ENCODE assay signal across 17 cellular contexts in the genomic region with DNA sequence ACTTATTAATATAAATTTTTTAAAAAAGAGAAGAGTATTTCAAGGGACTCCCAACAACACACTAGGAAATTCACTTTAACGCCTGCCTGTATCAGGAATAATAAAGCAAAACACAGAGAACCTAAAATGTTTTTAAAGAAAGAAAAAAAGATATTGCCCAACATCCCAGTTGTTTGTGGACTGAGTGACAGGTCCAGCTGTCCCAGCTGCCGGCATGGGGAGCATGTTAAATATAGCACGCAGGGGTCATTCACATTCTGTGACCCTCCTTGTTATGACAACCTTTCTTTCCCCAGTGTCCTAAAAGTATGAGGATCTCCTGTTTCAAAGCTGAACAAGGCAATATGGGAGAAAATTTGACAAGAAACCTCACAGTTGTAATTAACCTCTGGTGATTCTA. TPM values are rescaled to one million over a fixed set of nuclear protein-coding genes. Genes with fewer than 3 reads are reported as not detected.
DNase-seq lines count a peak whose midpoint lies in the region; ATAC-seq, FAIRE-seq and TF ChIP-seq lines count a peak whose summit lies in the region.
"Had no signal": no experiment of that assay in that cellular context is flagged by ENCODE, and none has a peak within 500 bp of the region (broad histone marks: within the 10 kb centered on the region; RNA-seq: fewer than 3 reads in every experiment).

No MANE protein-coding gene starts in this region.

- H2AFZ ChIP-seq in HepG2 (ENCODE audit: low read length): no peak overlapping the region

- 18% methylated on average over 3 of the region's 3 CpGs for WGBS in HepG2 (ENCODE audit: low lambda C conversion rate)

- BruUV-seq in HepG2 (replicated peaks; lab: Mats Ljungman, UMichigan): no TSS peak

- DNase-seq in Right ventricle myocardium inferior (ENCODE audit: missing footprints): no peak
- no peak for DNase-seq in cardiac septum (ENCODE audit: low spot score)
- peak; percentile 10 to 17 for DNase-seq in dermis microvascular lymphatic vessel endothelial cell (ENCODE audit: low read depth in 2 of 2)
- DNase-seq in HepG2 (ENCODE audit: low spot score): peak; percentile 30
- DNase-seq in NOMO-1 treated with dmso at 0.1 percent for 144 hours (lab: John Stamatoyannopoulos, UW; ENCODE audit: unreplicated experiment): no peak
- DNase-seq in NCI-H1694 treated with DMSO at 0.1 percent for 48 hours (lab: John Stamatoyannopoulos, UW): no peak
- DNase-seq in ureter (ENCODE audit: low spot score): no peak
- DNase-seq: COR-L47, DMS153, NCI-H1694, NCI-H446, NCI-H774 had no signal

- ATAC-seq in Right ventricle myocardium inferior (peak; percentile 66), HepG2 (peak; percentile 65; the same call in 2 of the 3 replicates)

- H3K27me3 ChIP-seq in HepG2 (ENCODE audit: control insufficient read depth in 1 of 2, insufficient read depth in 2 of 2, low read length in 2 of 2) (no peaks in the 10 kb centered on the region), skeletal muscle satellite cell (ENCODE audit: control insufficient read depth, insufficient read depth, low read length) (no peaks in the 10 kb centered on the region)

- no peak overlapping the region for H3K4me2 ChIP-seq in HepG2 (ENCODE audit: low read depth, low read length)
- H3K4me2 ChIP-seq in skeletal muscle satellite cell (ENCODE audit: low read length): peak overlapping the region; percentile 72

- no peaks in the 10 kb centered on the region for H3K79me2 ChIP-seq in HepG2 (ENCODE audit: insufficient read depth, low read length)

- no peak for TF ChIP-seq CTCF in HepG2 (CRISPR knock-in tag; IDR thresholded peaks at IDR 0.05)

- intact Hi-C loops in Right ventricle myocardium inferior (cut with DNase I): no loop called here
- intact Hi-C loops in cardiac septum (cut with DNase I): no loop called here
- intact Hi-C loops in HepG2 (cut with micrococcal nuclease; ENCODE audit: unreplicated experiment): no loop called here

- in situ Hi-C loops in HepG2 (cut with HindIII; ENCODE audit: extremely low pct_ligation_motif_present, low pct_unique_long_range_greater_than_20kb): no loop called here

- H3K4me1 ChIP-seq in HepG2 (ENCODE audit: insufficient read depth, low read length): peaks cover 11% of the 10 kb centered on the region
- H3K4me1 ChIP-seq in skeletal muscle satellite cell (ENCODE audit: control insufficient read depth, insufficient read depth, low read length): peaks cover 37% of the 10 kb centered on the region

- H3K9me3 ChIP-seq in HepG2 (ENCODE audit: low read length): no peaks in the 10 kb centered on the region
- H3K9me3 ChIP-seq in skeletal muscle satellite cell (replicated peaks; ENCODE audit: low read length): no peaks in the 10 kb centered on the region

- no peak for TF ChIP-seq RAD21 in HepG2 (CRISPR knock-in tag; IDR thresholded peaks at IDR 0.05)

- CTCF ChIA-PET in HepG2 (lab: Yijun Ruan, JAX; ENCODE audit: low intra/inter-chr PET ratio, low total read pairs): no interaction called here

- H3K36me3 ChIP-seq in HepG2 (replicated peaks in 1 of 2; ENCODE audit: control insufficient read depth in 1 of 2, insufficient read depth in 2 of 2, low read length in 2 of 2) (no peaks in the 10 kb centered on the region), skeletal muscle satellite cell (ENCODE audit: insufficient read depth, low read length) (no peaks in the 10 kb centered on the region)

- TF ChIP-seq POLR2A in HepG2 (IDR thresholded peaks at IDR 0.05; ENCODE audit: insufficient read depth in 1 of 2, low read depth in 2 of 2, low read length in 2 of 2): no peak

- H3K27ac ChIP-seq in HepG2 (ENCODE audit: extremely low read length, insufficient read depth, low read length): no peak overlapping the region
- H3K27ac ChIP-seq: C4-2B had no signal

- TF ChIP-seq EP300 in HepG2 (IDR thresholded peaks at IDR 0.05; ENCODE audit: low read depth in 2 of 2, low read length in 2 of 2): no peak
- no peak for TF ChIP-seq EP300 in HepG2 (CRISPR knock-in tag; IDR thresholded peaks at IDR 0.05; ENCODE audit: borderline replicate concordance)

- no peak overlapping the region for H3K9ac ChIP-seq in HepG2 (ENCODE audit: insufficient read depth, low read depth, low read length)
- peak overlapping the region; percentile 78 for H3K9ac ChIP-seq in skeletal muscle satellite cell (ENCODE audit: low read depth, low read length)

- H3K4me3 ChIP-seq in HepG2 (replicated peaks in 1 of 3; ENCODE audit: insufficient read depth in 1 of 3, low read depth in 2 of 3, low read length in 3 of 3) (no peak overlapping the region), skeletal muscle satellite cell (ENCODE audit: low read length) (peak overlapping the region; percentile 25)

- FAIRE-seq in HepG2 (lab: Jason Lieb, UNC): no peak
- FAIRE-seq: A204.1, H54, RCC 7860 had no signal

- H4K20me1 ChIP-seq in HepG2 (ENCODE audit: insufficient read depth, low read length): no peaks in the 10 kb centered on the region

- POLR2A ChIA-PET in HepG2 (lab: Yijun Ruan, JAX): no interaction called here

RNA-seq across cellular contexts. Expression of gene KLHL41, which starts 4.4 kb away (rescaled TPM):
- total RNA-seq in Right ventricle myocardium inferior (159 TPM), cardiac septum (90.5 TPM), dermis microvascular lymphatic vessel endothelial cell (under 0.01 and 0.13 TPM in 2 replicates), HepG2 (2016; rRNA removed; fragmentation: Illumina TruSeq; extraction: Trizol) (0.27 and 0.31 TPM in 2 replicates), ureter (1.1 TPM)
- 0.91 and 0.97 TPM in 2 replicates for total RNA-seq in HepG2 (2016; cell fraction: cytosol; rRNA removed; fragmentation: Illumina TruSeq; extraction: Trizol; ENCODE audit: low read depth)
- total RNA-seq in HepG2 (2016; cell fraction: insoluble cytoplasmic fraction; rRNA removed; fragmentation: Illumina TruSeq; extraction: Trizol): 0.12 and 0.35 TPM in 2 replicates
- 0.46 and 0.55 TPM in 2 replicates for total RNA-seq in HepG2 (2016; cell fraction: membrane; rRNA removed; fragmentation: Illumina TruSeq; extraction: Trizol)
- 0.22 and 0.69 TPM in 2 replicates for total RNA-seq in HepG2 (2016; cell fraction: nucleus; rRNA removed; fragmentation: Illumina TruSeq; extraction: Trizol)
- polyA plus RNA-seq in HepG2 (2011; rRNA removed): 0.07 TPM in 1 of 2 replicates, not detected in the other
- polyA plus RNA-seq in HepG2 (2011; cell fraction: cytosol; rRNA removed): 0.01 and 0.03 TPM in 2 replicates
- polyA plus RNA-seq in HepG2 (2011; cell fraction: nucleus; rRNA removed): 0.13 and 0.21 TPM in 2 replicates
- 0.09 and 0.16 TPM in 2 replicates for polyA plus RNA-seq in HepG2 (2012)
- polyA plus RNA-seq in HepG2 (2016; cell fraction: cytosol; fragmentation: Illumina TruSeq; extraction: Trizol; ENCODE audit: low read depth): 0.11 TPM in 1 of 2 replicates, not detected in the other
- polyA plus RNA-seq in HepG2 (2016; cell fraction: insoluble cytoplasmic fraction; fragmentation: Illumina TruSeq; extraction: Trizol; ENCODE audit: low read depth): 0.21 and 1.2 TPM in 2 replicates
- polyA plus RNA-seq in HepG2 (2016; cell fraction: membrane; fragmentation: Illumina TruSeq; extraction: Trizol; ENCODE audit: low read depth): 0.07 and 0.10 TPM in 2 replicates
- polyA plus RNA-seq in HepG2 (2016; cell fraction: nucleus; fragmentation: Illumina TruSeq; extraction: Trizol; ENCODE audit: insufficient read depth, low read depth): 1.3 and 1.4 TPM in 2 replicates
- polyA minus RNA-seq in HepG2 (2011; rRNA and poly(A)+ RNA removed; ENCODE audit: low replicate concordance): not detected in 2 replicates
- not detected in 2 replicates for polyA minus RNA-seq in HepG2 (2011; cell fraction: cytosol; rRNA and poly(A)+ RNA removed)
- polyA minus RNA-seq in HepG2 (2011; cell fraction: nucleus; rRNA and poly(A)+ RNA removed): 0.26 TPM in 1 of 2 replicates, not detected in the other
- total RNA-seq in skeletal muscle satellite cell (2012; rRNA removed): 3.5 and 15.7 TPM in 2 replicates

RNA-seq across cellular contexts. Expression of gene BBS5, which starts 34.6 kb away (rescaled TPM):
- total RNA-seq in Right ventricle myocardium inferior (8.0 TPM), cardiac septum (8.2 TPM), dermis microvascular lymphatic vessel endothelial cell (1.4 and 1.6 TPM in 2 replicates), HepG2 (2016; rRNA removed; fragmentation: Illumina TruSeq; extraction: Trizol) (3.3 and 4.5 TPM in 2 replicates), ureter (18.8 TPM)
- 0.71 and 0.88 TPM in 2 replicates for total RNA-seq in HepG2 (2016; cell fraction: cytosol; rRNA removed; fragmentation: Illumina TruSeq; extraction: Trizol; ENCODE audit: low read depth)
- total RNA-seq in HepG2 (2016; cell fraction: insoluble cytoplasmic fraction; rRNA removed; fragmentation: Illumina TruSeq; extraction: Trizol): 3.7 and 4.8 TPM in 2 replicates
- 1.5 and 2.2 TPM in 2 replicates for total RNA-seq in HepG2 (2016; cell fraction: membrane; rRNA removed; fragmentation: Illumina TruSeq; extraction: Trizol)
- total RNA-seq in HepG2 (2016; cell fraction: nucleus; rRNA removed; fragmentation: Illumina TruSeq; extraction: Trizol): 4.6 and 8.1 TPM in 2 replicates
- 1.7 and 1.8 TPM in 2 replicates for polyA plus RNA-seq in HepG2 (2011; rRNA removed)
- polyA plus RNA-seq in HepG2 (2011; cell fraction: cytosol; rRNA removed): 1.4 and 2.0 TPM in 2 replicates
- 3.7 and 5.4 TPM in 2 replicates for polyA plus RNA-seq in HepG2 (2011; cell fraction: nucleus; rRNA removed)
- polyA plus RNA-seq in HepG2 (2012): 2.6 and 2.8 TPM in 2 replicates
- polyA plus RNA-seq in HepG2 (2016; cell fraction: cytosol; fragmentation: Illumina TruSeq; extraction: Trizol; ENCODE audit: low read depth): 0.44 and 0.62 TPM in 2 replicates
- 3.4 and 4.2 TPM in 2 replicates for polyA plus RNA-seq in HepG2 (2016; cell fraction: insoluble cytoplasmic fraction; fragmentation: Illumina TruSeq; extraction: Trizol; ENCODE audit: low read depth)
- polyA plus RNA-seq in HepG2 (2016; cell fraction: membrane; fragmentation: Illumina TruSeq; extraction: Trizol; ENCODE audit: low read depth): 1.0 and 1.2 TPM in 2 replicates
- polyA plus RNA-seq in HepG2 (2016; cell fraction: nucleus; fragmentation: Illumina TruSeq; extraction: Trizol; ENCODE audit: insufficient read depth, low read depth): 12.1 and 12.6 TPM in 2 replicates
- 1.4 TPM in 1 of 2 replicates, not detected in the other for polyA minus RNA-seq in HepG2 (2011; rRNA and poly(A)+ RNA removed; ENCODE audit: low replicate concordance)
- polyA minus RNA-seq in HepG2 (2011; cell fraction: cytosol; rRNA and poly(A)+ RNA removed): 1.4 and 2.7 TPM in 2 replicates
- polyA minus RNA-seq in HepG2 (2011; cell fraction: nucleus; rRNA and poly(A)+ RNA removed): 6.2 and 8.1 TPM in 2 replicates
- total RNA-seq in skeletal muscle satellite cell (2012; rRNA removed): 4.3 and 6.1 TPM in 2 replicates

RNA-seq across cellular contexts. Expression of gene FASTKD1, which starts 59.7 kb away (rescaled TPM):
- 112 TPM for total RNA-seq in Right ventricle myocardium inferior
- 65.2 TPM for total RNA-seq in cardiac septum
- 13.0 and 14.0 TPM in 2 replicates for total RNA-seq in dermis microvascular lymphatic vessel endothelial cell
- total RNA-seq in HepG2 (2016; rRNA removed; fragmentation: Illumina TruSeq; extraction: Trizol): 38.0 and 43.2 TPM in 2 replicates
- 15.5 and 18.7 TPM in 2 replicates for total RNA-seq in HepG2 (2016; cell fraction: cytosol; rRNA removed; fragmentation: Illumina TruSeq; extraction: Trizol; ENCODE audit: low read depth)
- total RNA-seq in HepG2 (2016; cell fraction: insoluble cytoplasmic fraction; rRNA removed; fragmentation: Illumina TruSeq; extraction: Trizol): 37.9 and 45.6 TPM in 2 replicates
- total RNA-seq in HepG2 (2016; cell fraction: membrane; rRNA removed; fragmentation: Illumina TruSeq; extraction: Trizol): 20.1 and 23.7 TPM in 2 replicates
- total RNA-seq in HepG2 (2016; cell fraction: nucleus; rRNA removed; fragmentation: Illumina TruSeq; extraction: Trizol): 35.9 and 37.3 TPM in 2 replicates
- polyA plus RNA-seq in HepG2 (2011; rRNA removed): 23.8 and 35.0 TPM in 2 replicates
- 7.2 and 9.4 TPM in 2 replicates for polyA plus RNA-seq in HepG2 (2011; cell fraction: cytosol; rRNA removed)
- polyA plus RNA-seq in HepG2 (2011; cell fraction: nucleus; rRNA removed): 36.2 and 36.8 TPM in 2 replicates
- polyA plus RNA-seq in HepG2 (2012): 25.2 and 26.2 TPM in 2 replicates
- polyA plus RNA-seq in HepG2 (2016; cell fraction: cytosol; fragmentation: Illumina TruSeq; extraction: Trizol; ENCODE audit: low read depth): 3.0 and 3.8 TPM in 2 replicates
- 34.0 and 34.1 TPM in 2 replicates for polyA plus RNA-seq in HepG2 (2016; cell fraction: insoluble cytoplasmic fraction; fragmentation: Illumina TruSeq; extraction: Trizol; ENCODE audit: low read depth)
- 9.0 and 9.3 TPM in 2 replicates for polyA plus RNA-seq in HepG2 (2016; cell fraction: membrane; fragmentation: Illumina TruSeq; extraction: Trizol; ENCODE audit: low read depth)
- 55.1 and 62.3 TPM in 2 replicates for polyA plus RNA-seq in HepG2 (2016; cell fraction: nucleus; fragmentation: Illumina TruSeq; extraction: Trizol; ENCODE audit: insufficient read depth, low read depth)
- 9.1 and 13.1 TPM in 2 replicates for polyA minus RNA-seq in HepG2 (2011; rRNA and poly(A)+ RNA removed; ENCODE audit: low replicate concordance)
- polyA minus RNA-seq in HepG2 (2011; cell fraction: cytosol; rRNA and poly(A)+ RNA removed): 9.1 and 15.7 TPM in 2 replicates
- 86.7 and 90.4 TPM in 2 replicates for polyA minus RNA-seq in HepG2 (2011; cell fraction: nucleus; rRNA and poly(A)+ RNA removed)
- 17.0 and 23.1 TPM in 2 replicates for total RNA-seq in skeletal muscle satellite cell (2012; rRNA removed)
- 27.7 TPM for total RNA-seq in ureter

Comparison
In these comparisons a context has a peak if more than half of its experiments do, and no peak if none do; other contexts are left out.
1. DNase-seq: peak in dermis microvascular lymphatic vessel endothelial cell (2 of 2) and HepG2 (single experiment); none in Right ventricle myocardium inferior (single experiment), cardiac septum (single experiment), NOMO-1 treated with dmso at 0.1 percent for 144 hours (single experiment), NCI-H1694 treated with DMSO at 0.1 percent for 48 hours (single experiment) and ureter (single experiment).
2. RNA of gene KLHL41, which starts 4.4 kb away (total RNA-seq): 159 TPM in Right ventricle myocardium inferior (single experiment) and 90.5 TPM in cardiac septum (single experiment); 1.1 TPM in ureter (single experiment), 0.12 to 0.97 TPM in HepG2 and under 0.01 to 0.13 TPM in dermis microvascular lymphatic vessel endothelial cell; every median in the first group is over 10 times any median in the second.